24 cellular contexts compared by ENCODE assay signal in genomic region chr3:57810471-57811144, GRCh38. TPM values are rescaled to one million over a fixed set of nuclear protein-coding genes. Genes with fewer than 3 reads are reported as not detected.
DNase-seq lines count a peak whose midpoint lies in the region; ATAC-seq, FAIRE-seq and TF ChIP-seq lines count a peak whose summit lies in the region.
"Had no signal": no experiment of that assay in that cellular context is flagged by ENCODE, and none has a peak within 500 bp of the region (broad histone marks: within the 10 kb centered on the region; RNA-seq: fewer than 3 reads in every experiment).

No MANE protein-coding gene starts in this region.

- H3K9ac ChIP-seq in IMR-90 (ENCODE audit: low read depth, low read length) (no peak overlapping the region), keratinocyte (ENCODE audit: control insufficient read depth, extremely low read depth, insufficient read depth, low read length) (no peak overlapping the region)
- H3K9ac ChIP-seq: BLaER1 treated with 17β-estradiol and CSF1 and Interleukin-3, amounts not matched to agents 10 nM and 100 nM had no signal

- H3K4me1 Mint-ChIP-seq in nephron: peaks cover 10% of the 10 kb centered on the region

- TF ChIP-seq CTCF in A549 (IDR thresholded peaks at IDR 0.05) (no peak), IMR-90 (conservative IDR thresholded peaks at IDR 0.05; ENCODE audit: low read depth, low read length) (no peak), keratinocyte (optimal IDR thresholded peaks at IDR 0.05 in 1 of 3, IDR thresholded peaks at IDR 0.05 in 1 of 3, conservative IDR thresholded peaks at IDR 0.05 in 1 of 3; ENCODE audit: extremely low read depth in 1 of 3, insufficient read depth in 2 of 3, low read length in 3 of 3) (no peak), nephron (IDR thresholded peaks at IDR 0.05; ENCODE audit: unreplicated experiment in 3 of 3) (no peak), dorsolateral prefrontal cortex (IDR thresholded peaks at IDR 0.05 in 54 of 56, conservative IDR thresholded peaks at IDR 0.05 in 2 of 56; ENCODE audit: low read depth in 1 of 56, partially characterized antibody in 56 of 56) (no peak)

- H3K9me3 ChIP-seq in A549 (0 out of 3 replicates have a peak, but pooled peaks cover 5% of the 10 kb centered on the region), IMR-90 (ENCODE audit: control insufficient read depth, insufficient read depth, low read length) (no peaks in the 10 kb centered on the region), keratinocyte (ENCODE audit: control insufficient read depth, low read depth, low read length) (no peaks in the 10 kb centered on the region), MG63 (peaks cover 4% of the 10 kb centered on the region; the same call in 1 of the 2 replicates)

- H3K18ac ChIP-seq in IMR-90 (ENCODE audit: low read depth, low read length): no peak overlapping the region

- no peak overlapping the region for H3K4me3 Mint-ChIP-seq in nephron
- H3K4me3 Mint-ChIP-seq: CD4-positive, alpha-beta T cell had no signal

- peaks cover 24 to 53% of the 10 kb centered on the region in 2 experiments for H3K79me1 ChIP-seq in IMR-90 (ENCODE audit: low read depth in 1 of 2, low read length in 2 of 2)

- FAIRE-seq in A549 (lab: Jason Lieb, UNC) (no peak), keratinocyte (lab: Jason Lieb, UNC) (peak; percentile 36)
- FAIRE-seq: A204.1, D721Med, GM18507 had no signal

- TF ChIP-seq POLR2A in A549 (IDR thresholded peaks at IDR 0.05; ENCODE audit: low read length): no peak
- no peak for TF ChIP-seq POLR2A in IMR-90 (IDR thresholded peaks at IDR 0.05; ENCODE audit: low read depth, low read length)

- H3K14ac ChIP-seq in IMR-90 (replicated peaks; ENCODE audit: low read depth, low read length): no peak overlapping the region

- no peak overlapping the region for H3K56ac ChIP-seq in IMR-90 (ENCODE audit: extremely low read depth, insufficient read depth, low read length)

- H3K4me2 ChIP-seq in A549: no peak overlapping the region
- no peak overlapping the region for H3K4me2 ChIP-seq in IMR-90 (ENCODE audit: low read depth, low read length)
- H3K4me2 ChIP-seq in keratinocyte (ENCODE audit: control insufficient read depth, extremely low read depth, insufficient read depth, low read depth, low read length): no peak overlapping the region
- H3K4me2 ChIP-seq: BLaER1 treated with 17β-estradiol and CSF1 and Interleukin-3, amounts not matched to agents 10 nM and 100 nM; PC-9 had no signal

- dilution Hi-C loops in IMR-90 (cut with HindIII; ENCODE audit: low sequenced_read_pairs, unreplicated experiment) (no loop called here), keratinocyte (cut with MboI; ENCODE audit: extremely low pct_ligation_motif_present, low sequenced_read_pairs) (no loop called here)

- no peak overlapping the region for H2BK15ac ChIP-seq in IMR-90 (ENCODE audit: low read depth, low read length)

- H3K79me2 ChIP-seq in keratinocyte (ENCODE audit: control insufficient read depth, insufficient read depth, low read length): peaks cover 96% of the 10 kb centered on the region

- POLR2A ChIA-PET in A549 (lab: Yijun Ruan, JAX): no interaction called here
- POLR2A ChIA-PET in IMR-90 (lab: Charles Lee; ENCODE audit: unreplicated experiment): no interaction called here

- no peak overlapping the region for H3K4ac ChIP-seq in IMR-90 (ENCODE audit: low read depth, low read length)

- peaks cover 13% of the 10 kb centered on the region; the same call in 1 of the 2 replicates for H3K9me1 ChIP-seq in IMR-90 (ENCODE audit: insufficient read depth, low read length)
- peaks cover 2% of the 10 kb centered on the region for H3K9me1 ChIP-seq in keratinocyte (ENCODE audit: control insufficient read depth, extremely low read depth, insufficient read depth, low read length)

- H2BK20ac ChIP-seq in IMR-90 (ENCODE audit: low read depth, low read length): no peak overlapping the region

- peak overlapping the region; percentile 1 to 3 (median 2) for H3K27ac Mint-ChIP-seq in nephron
- H3K27ac Mint-ChIP-seq: CD4-positive, alpha-beta T cell had no signal

- no peak overlapping the region for H2BK120ac ChIP-seq in IMR-90 (ENCODE audit: low read depth, low read length)

- intact Hi-C loops in IMR-90 (cut with micrococcal nuclease): no loop called here
- intact Hi-C loops in dorsolateral prefrontal cortex (cut with DNase I): no loop called here

- H3K27ac ChIP-seq in A549 (no peak overlapping the region), IMR-90 (ENCODE audit: insufficient read depth, low read length) (no peak overlapping the region), keratinocyte (ENCODE audit: control insufficient read depth, insufficient read depth, low read length) (no peak overlapping the region), dorsolateral prefrontal cortex (no peak overlapping the region)
- H3K27ac ChIP-seq: BLaER1 treated with 17β-estradiol and CSF1 and Interleukin-3, amounts not matched to agents 10 nM and 100 nM; PC-9 had no signal

- H3K36me3 Mint-ChIP-seq in nephron (ENCODE audit: low read depth): no peaks in the 10 kb centered on the region

- H2BK5ac ChIP-seq in IMR-90 (ENCODE audit: low read depth, low read length, poor library complexity, severe bottlenecking): no peak overlapping the region

- peaks cover 4% of the 10 kb centered on the region for H3K9me3 Mint-ChIP-seq in nephron
- H3K9me3 Mint-ChIP-seq: CD4-positive, alpha-beta T cell had no signal

- no peaks in the 10 kb centered on the region for H3K27me3 Mint-ChIP-seq in nephron (ENCODE audit: low read depth)
- H3K27me3 Mint-ChIP-seq: CD4-positive, alpha-beta T cell had no signal

- H2AFZ ChIP-seq in IMR-90 (replicated peaks; ENCODE audit: low read length, poor library complexity) (no peak overlapping the region), keratinocyte (ENCODE audit: control insufficient read depth, low read length) (no peak overlapping the region)
- H2AFZ ChIP-seq: PC-9 had no signal

- H3K4me1 ChIP-seq in A549 (peaks cover 8% of the 10 kb centered on the region), IMR-90 (ENCODE audit: control insufficient read depth, insufficient read depth, low read length) (no peaks in the 10 kb centered on the region), keratinocyte (ENCODE audit: control insufficient read depth, extremely low read depth, insufficient read depth, low read length) (peaks cover 7% of the 10 kb centered on the region)

- in situ Hi-C loops in IMR-90 (cut with MboI; ENCODE audit: low sequenced_read_pairs): no loop called here

- no peak overlapping the region for H3K23ac ChIP-seq in IMR-90 (ENCODE audit: low read depth, low read length)

- H3K27me3 ChIP-seq in IMR-90 (ENCODE audit: control insufficient read depth, insufficient read depth, low read length): no peaks in the 10 kb centered on the region
- no peaks in the 10 kb centered on the region for H3K27me3 ChIP-seq in keratinocyte (ENCODE audit: control insufficient read depth, extremely low read depth, insufficient read depth, low read length)
- no peaks in the 10 kb centered on the region for H3K27me3 ChIP-seq in dorsolateral prefrontal cortex
- no peaks in the 10 kb centered on the region for H3K27me3 ChIP-seq in MG63
- H3K27me3 ChIP-seq: BLaER1 treated with 17β-estradiol and CSF1 and Interleukin-3, amounts not matched to agents 10 nM and 100 nM had no signal

- no peak overlapping the region for H4K8ac ChIP-seq in IMR-90 (ENCODE audit: low read depth in 2 of 2, low read length in 2 of 2)

- H2AK5ac ChIP-seq in IMR-90 (ENCODE audit: low read depth, low read length): no peak overlapping the region

- H3K4me3 ChIP-seq in A549 (no peak overlapping the region), IMR-90 (ENCODE audit: insufficient read depth, low read depth, low read length) (no peak overlapping the region), keratinocyte (ENCODE audit: control insufficient read depth in 2 of 3, extremely low read depth in 1 of 3, insufficient read depth in 2 of 3, low read depth in 1 of 3, low read length in 3 of 3) (no peak overlapping the region), dorsolateral prefrontal cortex (no peak overlapping the region), MG63 (no peak overlapping the region)
- H3K4me3 ChIP-seq: BLaER1 treated with 17β-estradiol and CSF1 and Interleukin-3, amounts not matched to agents 10 nM and 100 nM; HAP-1; PC-9 had no signal

- no peak overlapping the region for H2AK9ac ChIP-seq in IMR-90 (replicated peaks; ENCODE audit: low read depth, low read length, poor library complexity)

- ATAC-seq in A549 (no peak), IMR-90 (ENCODE audit: low read depth) (no peak), SK-N-SH treated with all-trans-retinoic acid at 6 μM for 48 hours (no peak), GM21515 (IDR thresholded peaks at IDR 0.05; ENCODE audit: unreplicated experiment) (no peak)

- H3K36me3 ChIP-seq in IMR-90 (ENCODE audit: control insufficient read depth, insufficient read depth, low read length) (no peaks in the 10 kb centered on the region), keratinocyte (ENCODE audit: control insufficient read depth in 2 of 2, extremely low read depth in 1 of 2, insufficient read depth in 2 of 2, low read length in 2 of 2) (no peaks in the 10 kb centered on the region), MG63 (no peaks in the 10 kb centered on the region; the same call in 1 of the 2 replicates)
- H3K36me3 ChIP-seq: HAP-1 had no signal

- DNase-seq in A549 (ENCODE audit: low read depth in 1 of 2, low spot score in 1 of 2): no peak
- no peak for DNase-seq in IMR-90
- DNase-seq in keratinocyte (ENCODE audit: low read depth, low spot score): no peak
- no peak for DNase-seq in dorsolateral prefrontal cortex
- no peak for DNase-seq in MG63
- DNase-seq: AML-193; CD4-positive, alpha-beta T cell; GOT3; KBM-7; NCI-H1105 treated with DMSO at 0.1 percent for 48 hours; NCI-H1694; NCI-H2029 treated with DMSO at 0.1 percent for 48 hours; NCI-H2227 treated with DMSO at 0.1 percent for 48 hours; NCI-H526 treated with DMSO at 0.1 percent for 48 hours; PC-9; SHP77 had no signal

- H4K5ac ChIP-seq in IMR-90 (ENCODE audit: low read depth, low read length): no peak overlapping the region

- BruUV-seq in IMR-90 (replicated peaks; lab: Mats Ljungman, UMichigan): no TSS peak

- H4K91ac ChIP-seq in IMR-90 (ENCODE audit: insufficient read depth, low read depth, low read length): no peak overlapping the region

- WGBS in A549 (ENCODE audit: missing lambda C conversion rate): 91% methylated on average over 9 of the region's 9 CpGs
- WGBS in IMR-90 (ENCODE audit: extremely low coverage in 2 of 2, insufficient read length in 1 of 2), 2 experiments: 79% methylated on average over 8 of the region's 9 CpGs; no CpG with 5 or more reads in 1 of the 2 experiments

- H4K20me1 ChIP-seq in IMR-90 (ENCODE audit: insufficient read depth, low read length) (peaks cover 34% of the 10 kb centered on the region), keratinocyte (ENCODE audit: control insufficient read depth, extremely low read depth, insufficient read depth, low read length) (peaks cover 16% of the 10 kb centered on the region)

- CTCF ChIA-PET in A549 (lab: Yijun Ruan, JAX): interaction anchor here (1.5 kb wide), 1 partner anchor 19 kb away, joined by 4 read pairs; no protein-coding TSS in a partner anchor
- CTCF ChIA-PET in IMR-90 (lab: Yijun Ruan, JAX): interaction anchor here (1.4 kb wide), 1 partner anchor 16 kb away, joined by 3 read pairs; no protein-coding TSS in a partner anchor

- TF ChIP-seq RAD21 in A549 (conservative IDR thresholded peaks at IDR 0.05 in 1 of 2, IDR thresholded peaks at IDR 0.05 in 1 of 2): no peak
- TF ChIP-seq RAD21 in IMR-90 (IDR thresholded peaks at IDR 0.05; ENCODE audit: low read length): no peak

- no peak for TF ChIP-seq EP300 in A549 (IDR thresholded peaks at IDR 0.05)

RNA-seq across cellular contexts. Expression of gene SLMAP, which starts 54.5 kb away (rescaled TPM):
- polyA plus RNA-seq in A549 (2011; rRNA removed) (25.3 and 33.1 TPM in 2 replicates), A549 (2017; fragmentation: RNase III; extraction: RNeasy Plus Mini Kit Qiagen cat#74134 plus additional on column Dnase treatment) (15.1 to 15.7 TPM (median 15.2 TPM) in 3 replicates), IMR-90 (2012; rRNA removed) (14.1 and 15.5 TPM in 2 replicates), keratinocyte (44.4 to 58.0 TPM (median 53.1 TPM) in 3 replicates)
- 6.6 and 7.7 TPM in 2 replicates for polyA plus RNA-seq in A549 (2012; cell fraction: cytosol; rRNA removed)
- 8.5 and 10.9 TPM in 2 replicates for polyA plus RNA-seq in A549 (2012; cell fraction: nucleus; rRNA removed)
- 47.4 and 54.3 TPM in 2 replicates for polyA minus RNA-seq in A549 (2011; rRNA and poly(A)+ RNA removed)
- total RNA-seq in IMR-90 (2012; rRNA removed) (26.5 and 32.2 TPM in 2 replicates), dorsolateral prefrontal cortex (100 to 1,000 TPM in 1 of 120 experiments, 10 to 100 TPM in 119; 48.2 to 101 (median 69.5) TPM)
- 5.0 and 19.4 TPM in 2 replicates for polyA plus RNA-seq in IMR-90 (2012; cell fraction: cytosol; rRNA removed)
- 10.6 and 24.7 TPM in 2 replicates for polyA plus RNA-seq in IMR-90 (2012; cell fraction: nucleus; rRNA removed; ENCODE audit: low replicate concordance)
- 150 TPM for polyA plus RNA-seq in keratinocyte (2011; ENCODE audit: low read depth)
- polyA plus RNA-seq in keratinocyte (2011; cell fraction: cytosol; rRNA removed): 36.2 and 58.9 TPM in 2 replicates
- 68.3 and 79.3 TPM in 2 replicates for polyA plus RNA-seq in keratinocyte (2011; cell fraction: nucleus; rRNA removed)
- 37.2 and 52.5 TPM in 2 replicates for polyA plus RNA-seq in keratinocyte (2012; ENCODE audit: low replicate concordance)
- 76.8 to 122 TPM (median 104 TPM) in 3 replicates for polyA minus RNA-seq in keratinocyte
- polyA minus RNA-seq in keratinocyte (2011; cell fraction: cytosol; rRNA and poly(A)+ RNA removed): 78.1 TPM
- 103 and 188 TPM in 2 replicates for polyA minus RNA-seq in keratinocyte (2011; cell fraction: nucleus; rRNA and poly(A)+ RNA removed)
- total RNA-seq in MG63 (2014; rRNA removed; shearing (Covaris generic); ENCODE audit: low replicate concordance): 25.7 and 28.2 TPM in 2 replicates
